Comparison of ENCODE assay signal across 9 cellular contexts in the genomic region with DNA sequence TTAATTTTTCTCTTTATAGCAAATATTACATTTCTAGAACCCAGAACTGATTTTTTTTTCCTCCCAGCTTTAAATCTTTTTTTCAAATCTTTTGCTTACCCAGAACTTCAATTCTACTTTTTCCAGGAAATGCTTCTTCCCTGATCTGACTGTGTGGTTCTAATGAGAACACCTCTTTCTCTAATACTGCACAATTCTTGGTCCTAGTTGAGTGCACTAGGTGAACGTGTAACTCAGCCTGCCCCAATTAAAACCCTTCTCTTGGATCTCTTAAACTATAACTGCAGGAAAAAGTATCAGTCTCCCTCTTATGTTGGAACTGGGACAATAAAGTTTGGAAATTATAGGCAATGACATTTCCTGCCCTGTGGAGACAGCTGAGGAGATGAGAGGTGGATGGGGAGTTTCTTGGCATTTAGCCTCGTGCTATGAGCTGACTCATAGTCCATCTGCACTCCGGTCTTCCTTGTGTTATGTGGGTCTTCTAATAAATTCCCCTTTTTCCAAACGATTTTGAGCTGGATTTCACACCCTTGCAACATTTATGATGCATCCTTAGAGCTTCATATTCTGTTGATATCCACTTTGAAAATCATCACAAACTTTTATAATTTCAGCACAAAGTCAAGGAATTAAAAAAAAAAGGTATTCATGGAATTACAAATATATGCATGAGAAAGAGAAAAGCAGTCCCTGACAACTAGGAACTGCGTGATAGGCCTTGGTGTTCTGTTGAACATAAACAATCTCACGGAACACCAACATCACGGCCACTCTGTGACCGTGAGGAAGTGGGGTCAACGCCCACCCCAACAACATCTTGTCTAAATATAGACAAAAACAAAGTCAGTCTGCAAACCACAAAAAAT. TPM values are rescaled to one million over a fixed set of nuclear protein-coding genes. Genes with fewer than 3 reads are reported as not detected.
DNase-seq lines count a peak whose midpoint lies in the region; ATAC-seq and TF ChIP-seq lines count a peak whose summit lies in the region.
"Had no signal": no experiment of that assay in that cellular context is flagged by ENCODE, and none has a peak within 500 bp of the region (broad histone marks: within the 10 kb centered on the region; RNA-seq: fewer than 3 reads in every experiment).

No MANE protein-coding gene starts in this region.

- H3K4me2 ChIP-seq in skeletal muscle satellite cell (ENCODE audit: low read length), result peak overlapping the region; percentile 63

- no peak for ATAC-seq in CD4-positive, alpha-beta T cell (ENCODE audit: poor library complexity)
- ATAC-seq in GM19328 (IDR thresholded peaks at IDR 0.05; ENCODE audit: unreplicated experiment) (no peak), HG03095 (IDR thresholded peaks at IDR 0.05; ENCODE audit: unreplicated experiment) (no peak)

- DNase-seq in H4 (ENCODE audit: low spot score) (peak; percentile 81), SHP77 treated with DMSO at 0.1 percent for 48 hours (lab: John Stamatoyannopoulos, UW) (peak; percentile 15), fibroblast of the conjunctiva (ENCODE audit: low read depth) (peak; percentile 74), T-helper 9 cell (no peak)
- DNase-seq in CD4-positive, alpha-beta T cell, result no peak
- DNase-seq: NCI-H2029 treated with DMSO at 0.1 percent for 48 hours had no signal

- TF ChIP-seq CTCF in CD4-positive, alpha-beta T cell (IDR thresholded peaks at IDR 0.05), result no peak

- CTCF ChIA-PET in CD4-positive, alpha-beta T cell (lab: Charles Lee), result no interaction called here

- peak overlapping the region; percentile 45 for H3K4me3 ChIP-seq in skeletal muscle satellite cell (ENCODE audit: low read length)

- no peaks in the 10 kb centered on the region for H3K9me3 ChIP-seq in skeletal muscle satellite cell (replicated peaks; ENCODE audit: low read length)
- H3K9me3 ChIP-seq in CD4-positive, alpha-beta T cell (ENCODE audit: control insufficient read depth, low read length), result no peaks in the 10 kb centered on the region

- H3K4me1 ChIP-seq in skeletal muscle satellite cell (ENCODE audit: control insufficient read depth, insufficient read depth, low read length), result peaks cover 11% of the 10 kb centered on the region

- POLR2A ChIA-PET in CD4-positive, alpha-beta T cell (lab: Charles Lee), result no interaction called here

- H3K9me3 Mint-ChIP-seq in CD4-positive, alpha-beta T cell, result no peaks in the 10 kb centered on the region

- H3K27me3 Mint-ChIP-seq in CD4-positive, alpha-beta T cell, result no peaks in the 10 kb centered on the region

- no peaks in the 10 kb centered on the region for H3K27me3 ChIP-seq in skeletal muscle satellite cell (ENCODE audit: control insufficient read depth, insufficient read depth, low read length)
- no peaks in the 10 kb centered on the region for H3K27me3 ChIP-seq in CD4-positive, alpha-beta T cell (ENCODE audit: control insufficient read depth, insufficient read depth, low read length)

- H3K4me1 Mint-ChIP-seq in CD4-positive, alpha-beta T cell (ENCODE audit: low read depth), result no peaks in the 10 kb centered on the region

- peak overlapping the region; percentile 52 for H3K9ac ChIP-seq in skeletal muscle satellite cell (ENCODE audit: low read depth, low read length)

- no peak overlapping the region for H3K27ac Mint-ChIP-seq in CD4-positive, alpha-beta T cell

- H3K4me3 Mint-ChIP-seq in CD4-positive, alpha-beta T cell, result no peak overlapping the region

- no peaks in the 10 kb centered on the region for H3K36me3 ChIP-seq in skeletal muscle satellite cell (ENCODE audit: insufficient read depth, low read length)

- no peaks in the 10 kb centered on the region for H3K36me3 Mint-ChIP-seq in CD4-positive, alpha-beta T cell (ENCODE audit: low read depth)

- H3K27ac ChIP-seq in CD4-positive, alpha-beta T cell (ENCODE audit: low read depth, low read length), result no peak overlapping the region

- intact Hi-C loops in CD4-positive, alpha-beta T cell (cut with DNase I, micrococcal nuclease), result loop anchor here (1.0 to 2.0 kb wide), 2 partner anchors 496 kb away; no protein-coding TSS in a partner anchor

RNA-seq across cellular contexts. Expression of gene BRMS1L, which starts 52.4 kb away (rescaled TPM):
- 7.6 and 7.9 TPM in 2 replicates for total RNA-seq in H4 (2014; rRNA removed; shearing (Covaris generic))
- 3.0 and 3.5 TPM in 2 replicates for total RNA-seq in skeletal muscle satellite cell (2012; rRNA removed)
- total RNA-seq in CD4-positive, alpha-beta T cell, result 1 to 10 TPM; 6.1 to 9.2 TPM

Comparison
In these comparisons a context has a peak if more than half of its experiments do, and no peak if none do; other contexts are left out.
1. DNase-seq: peak in H4 (single experiment), SHP77 treated with DMSO at 0.1 percent for 48 hours (single experiment) and fibroblast of the conjunctiva (single experiment); none in CD4-positive, alpha-beta T cell (0 of 10) and T-helper 9 cell (single experiment).